8 cellular contexts compared by ENCODE assay signal in genomic region chr1:100038401-100039306, GRCh38.
DNase-seq lines count a peak whose midpoint lies in the region; ATAC-seq and TF ChIP-seq lines count a peak whose summit lies in the region.

No MANE protein-coding gene starts in this region.

- H3K9me3 ChIP-seq in HUES48 (ENCODE audit: control insufficient read depth, insufficient read depth, low read length) (no peaks in the 10 kb centered on the region), SK-N-MC (ENCODE audit: low read depth, low read length) (0 out of 2 replicates have a peak, but pooled peaks cover 4% of the 10 kb centered on the region), cardiac muscle cell (ENCODE audit: low read depth) (no peaks in the 10 kb centered on the region)

- H3K27ac Mint-ChIP-seq in activated naive CD8-positive, alpha-beta T cell, result peak overlapping the region; percentile 100
- peak overlapping the region; percentile 99 for H3K27ac Mint-ChIP-seq in type B pancreatic cell

- H3K4me3 Mint-ChIP-seq in activated naive CD8-positive, alpha-beta T cell, result peak overlapping the region; percentile 94
- peak overlapping the region; percentile 99 for H3K4me3 Mint-ChIP-seq in type B pancreatic cell

- H3K36me3 ChIP-seq in HUES48 (ENCODE audit: control insufficient read depth, insufficient read depth, low read length) (peaks cover 2% of the 10 kb centered on the region; the same call in 1 of the 2 replicates), SK-N-MC (ENCODE audit: insufficient read depth, low read length) (peaks cover 9% of the 10 kb centered on the region), cardiac muscle cell (no peaks in the 10 kb centered on the region)

- no peak for TF ChIP-seq CTCF in cardiac muscle cell (IDR thresholded peaks at IDR 0.05; ENCODE audit: low read depth, low read length)
- no peak for TF ChIP-seq CTCF in type B pancreatic cell (conservative IDR thresholded peaks at IDR 0.05)

- H3K9me3 Mint-ChIP-seq in activated naive CD8-positive, alpha-beta T cell (ENCODE audit: low read depth), result no peaks in the 10 kb centered on the region
- H3K9me3 Mint-ChIP-seq in type B pancreatic cell, result no peaks in the 10 kb centered on the region

- DNase-seq in DMS153 (lab: John Stamatoyannopoulos, UW) (peak; percentile 14), SK-N-MC (ENCODE audit: low read depth, low spot score) (no peak), cardiac muscle cell (ENCODE audit: low read depth in 1 of 2, low spot score in 1 of 2) (peak; percentile 73 to 78), pons (ENCODE audit: low spot score) (peak; percentile 60), type B pancreatic cell (ENCODE audit: extremely low spot score, unreplicated experiment) (peak; percentile 73)

- H3K9ac ChIP-seq in HUES48 (ENCODE audit: low read depth, low read length) (peak overlapping the region; percentile 97), SK-N-MC (ENCODE audit: insufficient read length) (peak overlapping the region; percentile 91)

- peaks cover 18% of the 10 kb centered on the region for H3K4me1 ChIP-seq in HUES48 (ENCODE audit: control insufficient read depth, insufficient read depth, low read length)
- H3K4me1 ChIP-seq in cardiac muscle cell (ENCODE audit: low read depth), result peaks cover 7% of the 10 kb centered on the region

- peak overlapping the region; percentile 94 for H3K4me3 ChIP-seq in HUES48 (ENCODE audit: low read depth, low read length)
- peak overlapping the region; percentile 82 for H3K4me3 ChIP-seq in SK-N-MC
- H3K4me3 ChIP-seq in cardiac muscle cell, result peak overlapping the region; percentile 67

- peaks cover 5% of the 10 kb centered on the region for H3K36me3 Mint-ChIP-seq in activated naive CD8-positive, alpha-beta T cell
- H3K36me3 Mint-ChIP-seq in type B pancreatic cell, result peaks cover under 1% of the 10 kb centered on the region

- H3K27me3 ChIP-seq in HUES48 (ENCODE audit: control insufficient read depth, insufficient read depth, low read length) (no peaks in the 10 kb centered on the region), cardiac muscle cell (no peaks in the 10 kb centered on the region)

- peaks cover 61% of the 10 kb centered on the region for H3K4me1 Mint-ChIP-seq in activated naive CD8-positive, alpha-beta T cell (ENCODE audit: low read depth)
- peaks cover 40% of the 10 kb centered on the region for H3K4me1 Mint-ChIP-seq in type B pancreatic cell (ENCODE audit: unreplicated experiment)

- H3K27ac ChIP-seq in HUES48 (ENCODE audit: low read depth, low read length) (peak overlapping the region; percentile 98), SK-N-MC (peak overlapping the region; percentile 93), cardiac muscle cell (peak overlapping the region; percentile 98)

- peak; percentile 44 for ATAC-seq in GM21390 (IDR thresholded peaks at IDR 0.05; ENCODE audit: unreplicated experiment)

- no peaks in the 10 kb centered on the region for H3K27me3 Mint-ChIP-seq in activated naive CD8-positive, alpha-beta T cell
- no peaks in the 10 kb centered on the region for H3K27me3 Mint-ChIP-seq in type B pancreatic cell
